ENCODE assay signal across 17 cellular contexts in the genomic region with DNA sequence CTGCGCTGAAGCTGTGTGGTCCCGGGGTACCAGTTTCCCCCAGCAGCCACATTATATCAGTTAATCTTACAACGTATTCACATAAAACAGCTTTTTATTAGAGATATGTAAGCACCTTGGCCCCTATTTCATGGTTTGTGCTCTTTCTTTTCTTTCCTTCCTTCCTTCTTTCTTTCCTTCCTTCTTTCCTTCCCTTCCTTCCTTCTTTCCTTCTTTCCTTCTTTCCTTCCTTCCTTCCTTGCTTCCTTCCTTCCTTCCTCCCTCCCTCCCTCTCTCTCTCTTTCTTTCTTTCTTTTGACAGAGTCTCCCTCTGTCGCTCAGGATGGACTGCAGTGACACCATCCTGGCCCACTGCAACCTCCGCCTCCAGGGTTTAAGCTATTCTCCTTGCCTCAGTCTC.
"Had no signal": no experiment of that assay in that cellular context is flagged by ENCODE, and none has a peak within 500 bp of the region (broad histone marks: within the 10 kb centered on the region; RNA-seq: fewer than 3 reads in every experiment).

No MANE protein-coding gene starts in this region.

- H3K4me2 ChIP-seq: KMS-11 had no signal

- DNase-seq: Kasumi-1, MM.1S, NCI-H1092 treated with DMSO at 0.1 percent for 48 hours, NCI-H1436, NCI-H187, NCI-H2029, NCI-H2081 treated with DMSO at 0.1 percent for 48 hours, NCI-H2171, NCI-H226, NCI-H446, NCI-H510A, NCI-H524 treated with DMSO at 0.1 percent for 48 hours, NCI-H69, NCI-H774, SHP77 had no signal

- H3K27ac ChIP-seq: KMS-11, RWPE1 had no signal

- H3K9ac ChIP-seq: KMS-11 had no signal
